ENCODE assay signal across 27 cellular contexts in genomic region chr6:53855940-53856339, GRCh38.
"Had no signal": no experiment of that assay in that cellular context is flagged by ENCODE, and none has a peak within 500 bp of the region (broad histone marks: within the 10 kb centered on the region; RNA-seq: fewer than 3 reads in every experiment).

No MANE protein-coding gene starts in this region.

- H3K36me3 ChIP-seq: neutrophil, pancreas, stomach, thoracic aorta, tibial nerve had no signal

- H3K27ac Mint-ChIP-seq: mesothelial cell of epicardium; natural killer cell treated with Interleukin-12 subunit alpha and Interleukin-12 subunit beta and Interleukin-15 and Interleukin-18, amount 100 ng/mL, for 72 hours; stimulated activated effector memory CD8-positive, alpha-beta T cell treated with anti-CD3 and anti-CD28 coated beads, Interleukin-12 subunit alpha, Interleukin-12 subunit beta, amount 100 ng/mL, for 72 hours had no signal

- DNase-seq: dorsolateral prefrontal cortex; effector CD4-positive, alpha-beta T cell; hippocampal formation; left cardiac atrium; mesenchymal stem cell; mucosa of descending colon; naive B cell; pancreas; retina; stimulated activated CD4-positive, alpha-beta T cell treated with anti-CD3 and anti-CD28 coated beads, Interleukin-12 subunit alpha, Interleukin-12 subunit beta, amount 100 ng/mL, for 4 hours; stimulated activated CD4-positive, alpha-beta T cell treated with anti-CD3 and anti-CD28 coated beads, Interleukin-1b, Interleukin-23, amount 100 ng/mL, for 48 hours; stimulated activated CD4-positive, alpha-beta T cell treated with anti-CD3 and anti-CD28 coated beads, Interleukin-4, amount 100 ng/mL, for 1 hour; stimulated activated naive CD4-positive, alpha-beta T cell treated with Interleukin-2 at 50 U/mL for 16 hours; stomach had no signal

- H3K4me3 ChIP-seq: dorsolateral prefrontal cortex, lung, mucosa of descending colon, pancreas, smooth muscle cell, stomach, thoracic aorta, tibial nerve had no signal

- H3K4me1 Mint-ChIP-seq: stimulated activated effector memory CD8-positive, alpha-beta T cell treated with anti-CD3 and anti-CD28 coated beads, Interleukin-12 subunit alpha, Interleukin-12 subunit beta, amount 100 ng/mL, for 72 hours had no signal

- H3K4me2 ChIP-seq: smooth muscle cell had no signal

- H3K9me3 ChIP-seq: mucosa of descending colon, neutrophil, pancreas, stomach, thoracic aorta, tibial nerve had no signal

- H3K27me3 ChIP-seq: dorsolateral prefrontal cortex, neutrophil, pancreas, stomach, tibial nerve had no signal

- H3K4me3 Mint-ChIP-seq: mesothelial cell of epicardium; naive B cell; natural killer cell treated with Interleukin-12 subunit alpha and Interleukin-12 subunit beta and Interleukin-15 and Interleukin-18, amount 100 ng/mL, for 72 hours; neural crest cell; stimulated activated effector memory CD8-positive, alpha-beta T cell treated with anti-CD3 and anti-CD28 coated beads, Interleukin-12 subunit alpha, Interleukin-12 subunit beta, amount 100 ng/mL, for 72 hours had no signal

- ATAC-seq: mucosa of descending colon; sciatic nerve; stimulated activated effector memory CD8-positive, alpha-beta T cell treated with anti-CD3 and anti-CD28 coated beads, Interleukin-12 subunit alpha, Interleukin-12 subunit beta, amount 100 ng/mL, for 72 hours had no signal

- H3K27me3 Mint-ChIP-seq: naive B cell; natural killer cell treated with Interleukin-12 subunit alpha and Interleukin-12 subunit beta and Interleukin-15 and Interleukin-18, amount 100 ng/mL, for 72 hours had no signal

- H3K36me3 Mint-ChIP-seq: natural killer cell treated with Interleukin-12 subunit alpha and Interleukin-12 subunit beta and Interleukin-15 and Interleukin-18, amount 100 ng/mL, for 72 hours; stimulated activated effector memory CD8-positive, alpha-beta T cell treated with anti-CD3 and anti-CD28 coated beads, Interleukin-12 subunit alpha, Interleukin-12 subunit beta, amount 100 ng/mL, for 72 hours had no signal

- H3K27ac ChIP-seq: neutrophil, thoracic aorta had no signal

- FAIRE-seq: colon, frontal cortex, islet of Langerhans, pancreas had no signal

- H3K9me3 Mint-ChIP-seq: natural killer cell treated with Interleukin-12 subunit alpha and Interleukin-12 subunit beta and Interleukin-15 and Interleukin-18, amount 100 ng/mL, for 72 hours; stimulated activated effector memory CD8-positive, alpha-beta T cell treated with anti-CD3 and anti-CD28 coated beads, Interleukin-12 subunit alpha, Interleukin-12 subunit beta, amount 100 ng/mL, for 72 hours had no signal
